In the genomic region with DNA sequence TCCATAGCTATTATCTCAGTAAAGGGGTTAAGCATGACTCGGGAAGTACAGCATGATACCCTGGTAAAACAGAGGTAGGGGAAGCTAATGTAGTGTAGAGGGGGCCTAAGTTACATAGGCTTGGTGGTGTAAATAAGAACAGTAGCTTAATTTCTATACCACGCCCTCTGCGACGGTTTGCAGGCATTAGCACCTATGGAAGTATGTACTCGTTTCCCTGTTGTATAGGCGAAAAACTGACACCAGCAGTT, we compare ENCODE assay signal across 9 cellular contexts. TPM values are rescaled to one million over a fixed set of nuclear protein-coding genes. Genes with fewer than 3 reads are reported as not detected.
A peak's percentile ranks its signal among the peaks of the same experiment; 100 is the strongest.
DNase-seq lines count a peak whose midpoint lies in the region; ATAC-seq and TF ChIP-seq lines count a peak whose summit lies in the region.
"Had no signal": no experiment of that assay in that cellular context is flagged by ENCODE, and none has a peak within 500 bp of the region (broad histone marks: within the 10 kb centered on the region; RNA-seq: fewer than 3 reads in every experiment).

No MANE protein-coding gene starts in this region.

- H2AFZ ChIP-seq in MM.1S (ENCODE audit: low read length), result peak overlapping the region; percentile 85

- no peak for TF ChIP-seq CTCF in GM12875 (IDR thresholded peaks at IDR 0.05; ENCODE audit: borderline replicate concordance, insufficient read depth, low read depth, low read length)
- TF ChIP-seq CTCF in MM.1S (IDR thresholded peaks at IDR 0.05; ENCODE audit: low read length), result no peak
- no peak for TF ChIP-seq CTCF in osteocyte (IDR thresholded peaks at IDR 0.05)

- H3K4me3 ChIP-seq in GM12875 (ENCODE audit: low read depth, low read length) (peak overlapping the region; percentile 62), MM.1S (ENCODE audit: low read length) (peak overlapping the region; percentile 94)

- H3K4me1 ChIP-seq in MM.1S (ENCODE audit: low read length), result peaks cover 20% of the 10 kb centered on the region

- H3K4me2 ChIP-seq in MM.1S (ENCODE audit: low read depth, low read length), result peak overlapping the region; percentile 91

- H3K9me2 ChIP-seq in MM.1S (replicated peaks; ENCODE audit: insufficient read depth, low read length), result no peaks in the 10 kb centered on the region

- DNase-seq in MM.1S (peak; percentile 55), osteocyte (ENCODE audit: extremely low spot score, unreplicated experiment) (no peak), hippocampal formation (lab: John Stamatoyannopoulos, UW) (no peak), LoVo (ENCODE audit: low spot score) (no peak)
- no peak for DNase-seq in effector memory CD8-positive, alpha-beta T cell

- peak overlapping the region; percentile 56 to 82 for H3K27ac Mint-ChIP-seq in effector memory CD8-positive, alpha-beta T cell
- H3K27ac Mint-ChIP-seq in osteocyte (ENCODE audit: unreplicated experiment), result peak overlapping the region; percentile 91

- H3K36me3 ChIP-seq in MM.1S (replicated peaks; ENCODE audit: insufficient read depth, low read length), result peaks cover 3% of the 10 kb centered on the region; the same call in 1 of the 2 replicates

- peaks cover 35% of the 10 kb centered on the region for H3F3A ChIP-seq in MM.1S (ENCODE audit: insufficient read depth, low read length)

- H3K27me3 Mint-ChIP-seq in effector memory CD8-positive, alpha-beta T cell, result no peaks in the 10 kb centered on the region
- peaks cover 2% of the 10 kb centered on the region for H3K27me3 Mint-ChIP-seq in osteocyte (ENCODE audit: unreplicated experiment)

- H3K79me2 ChIP-seq in MM.1S (ENCODE audit: low read length), result peaks cover 22% of the 10 kb centered on the region

- peak overlapping the region; percentile 56 to 80 for H3K4me3 Mint-ChIP-seq in effector memory CD8-positive, alpha-beta T cell
- H3K4me3 Mint-ChIP-seq in osteocyte (ENCODE audit: unreplicated experiment), result peak overlapping the region; percentile 81

- H3K36me3 Mint-ChIP-seq in effector memory CD8-positive, alpha-beta T cell (ENCODE audit: insufficient read depth), result peaks cover 5% of the 10 kb centered on the region
- peaks cover 5% of the 10 kb centered on the region for H3K36me3 Mint-ChIP-seq in osteocyte (ENCODE audit: unreplicated experiment)

- H3K27me3 ChIP-seq in MM.1S (replicated peaks; ENCODE audit: insufficient read depth, low read length), result no peaks in the 10 kb centered on the region

- peaks cover 3 to 16% of the 10 kb centered on the region in 2 donors for H3K4me1 Mint-ChIP-seq in effector memory CD8-positive, alpha-beta T cell (ENCODE audit: low read depth in 2 of 2)
- peaks cover 11% of the 10 kb centered on the region for H3K4me1 Mint-ChIP-seq in osteocyte (ENCODE audit: unreplicated experiment)

- H4K20me1 ChIP-seq in MM.1S (ENCODE audit: insufficient read depth, low read length), result no peaks in the 10 kb centered on the region

- peak overlapping the region; percentile 86; the same call in 1 of the 2 replicates for H3K9ac ChIP-seq in MM.1S (ENCODE audit: low read length)

- no peaks in the 10 kb centered on the region for H3K9me3 ChIP-seq in MM.1S (replicated peaks; ENCODE audit: insufficient read depth, low read length)

- no peak for ATAC-seq in effector memory CD8-positive, alpha-beta T cell (replicated peaks)
- ATAC-seq in HG02763 (IDR thresholded peaks at IDR 0.05; ENCODE audit: unreplicated experiment) (no peak), GM19397 (IDR thresholded peaks at IDR 0.05; ENCODE audit: unreplicated experiment) (no peak)

- peak overlapping the region; percentile 37; the same call in 1 of the 2 replicates for H3K27ac ChIP-seq in MM.1S (ENCODE audit: low read length)

- H3K9me3 Mint-ChIP-seq in effector memory CD8-positive, alpha-beta T cell, result no peaks in the 10 kb centered on the region
- no peaks in the 10 kb centered on the region for H3K9me3 Mint-ChIP-seq in osteocyte (ENCODE audit: unreplicated experiment)

RNA-seq across cellular contexts. Expression of gene NAXE, which starts 0.5 kb away (rescaled TPM):
- 59.2 and 63.4 TPM in 2 replicates for total RNA-seq in osteocyte

RNA-seq across cellular contexts. Expression of gene GPATCH4, which starts 10.2 kb away (rescaled TPM):
- total RNA-seq in osteocyte, result 17.2 and 20.6 TPM in 2 replicates

RNA-seq across cellular contexts. Expression of gene TTC24, which starts 11.6 kb away (rescaled TPM):
- total RNA-seq in osteocyte, result not detected in 2 replicates
- total RNA-seq: RPMI7951 had no signal

RNA-seq across cellular contexts. Expression of gene IQGAP3, which starts 18.7 kb away (rescaled TPM):
- total RNA-seq in osteocyte, result 8.6 and 9.8 TPM in 2 replicates

RNA-seq across cellular contexts. Expression of gene HAPLN2, which starts 28.1 kb away (rescaled TPM):
- 0.35 TPM in 1 of 2 replicates, not detected in the other for total RNA-seq in osteocyte
- total RNA-seq: RPMI7951 had no signal
